In the genomic region with DNA sequence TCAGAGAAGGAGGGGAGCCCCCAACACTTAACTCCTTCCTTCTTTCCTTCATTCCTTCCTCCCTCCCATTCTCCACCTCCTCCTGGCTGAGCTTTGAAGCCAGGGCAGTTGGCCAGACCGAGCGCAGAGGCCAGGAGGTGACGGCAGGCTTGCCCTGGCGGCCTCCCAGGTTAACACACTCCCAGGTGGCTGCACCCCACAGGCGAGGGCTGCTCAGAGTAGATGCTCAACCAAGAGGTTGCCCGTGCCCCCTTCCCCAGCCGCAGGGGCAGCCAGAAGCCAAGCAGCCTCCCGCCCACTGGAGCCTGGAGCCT, we compare ENCODE assay signal across 1 cellular context.
TF ChIP-seq lines count a peak whose summit lies in the region.

No MANE protein-coding gene starts in this region.

TF ChIP-seq in GM12878, 131 proteins besides CTCF, POLR2A, EP300 and RAD21 (continued from another document):
- TF ChIP-seq, protein P1, sequence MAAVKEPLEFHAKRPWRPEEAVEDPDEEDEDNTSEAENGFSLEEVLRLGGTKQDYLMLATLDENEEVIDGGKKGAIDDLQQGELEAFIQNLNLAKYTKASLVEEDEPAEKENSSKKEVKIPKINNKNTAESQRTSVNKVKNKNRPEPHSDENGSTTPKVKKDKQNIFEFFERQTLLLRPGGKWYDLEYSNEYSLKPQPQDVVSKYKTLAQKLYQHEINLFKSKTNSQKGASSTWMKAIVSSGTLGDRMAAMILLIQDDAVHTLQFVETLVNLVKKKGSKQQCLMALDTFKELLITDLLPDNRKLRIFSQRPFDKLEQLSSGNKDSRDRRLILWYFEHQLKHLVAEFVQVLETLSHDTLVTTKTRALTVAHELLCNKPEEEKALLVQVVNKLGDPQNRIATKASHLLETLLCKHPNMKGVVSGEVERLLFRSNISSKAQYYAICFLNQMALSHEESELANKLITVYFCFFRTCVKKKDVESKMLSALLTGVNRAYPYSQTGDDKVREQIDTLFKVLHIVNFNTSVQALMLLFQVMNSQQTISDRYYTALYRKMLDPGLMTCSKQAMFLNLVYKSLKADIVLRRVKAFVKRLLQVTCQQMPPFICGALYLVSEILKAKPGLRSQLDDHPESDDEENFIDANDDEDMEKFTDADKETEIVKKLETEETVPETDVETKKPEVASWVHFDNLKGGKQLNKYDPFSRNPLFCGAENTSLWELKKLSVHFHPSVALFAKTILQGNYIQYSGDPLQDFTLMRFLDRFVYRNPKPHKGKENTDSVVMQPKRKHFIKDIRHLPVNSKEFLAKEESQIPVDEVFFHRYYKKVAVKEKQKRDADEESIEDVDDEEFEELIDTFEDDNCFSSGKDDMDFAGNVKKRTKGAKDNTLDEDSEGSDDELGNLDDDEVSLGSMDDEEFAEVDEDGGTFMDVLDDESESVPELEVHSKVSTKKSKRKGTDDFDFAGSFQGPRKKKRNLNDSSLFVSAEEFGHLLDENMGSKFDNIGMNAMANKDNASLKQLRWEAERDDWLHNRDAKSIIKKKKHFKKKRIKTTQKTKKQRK (IDR thresholded peaks at IDR 0.05; ENCODE audit: low read depth, low read length), result no peak
- TF ChIP-seq, protein P2, sequence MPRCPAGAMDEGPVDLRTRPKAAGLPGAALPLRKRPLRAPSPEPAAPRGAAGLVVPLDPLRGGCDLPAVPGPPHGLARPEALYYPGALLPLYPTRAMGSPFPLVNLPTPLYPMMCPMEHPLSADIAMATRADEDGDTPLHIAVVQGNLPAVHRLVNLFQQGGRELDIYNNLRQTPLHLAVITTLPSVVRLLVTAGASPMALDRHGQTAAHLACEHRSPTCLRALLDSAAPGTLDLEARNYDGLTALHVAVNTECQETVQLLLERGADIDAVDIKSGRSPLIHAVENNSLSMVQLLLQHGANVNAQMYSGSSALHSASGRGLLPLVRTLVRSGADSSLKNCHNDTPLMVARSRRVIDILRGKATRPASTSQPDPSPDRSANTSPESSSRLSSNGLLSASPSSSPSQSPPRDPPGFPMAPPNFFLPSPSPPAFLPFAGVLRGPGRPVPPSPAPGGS (IDR thresholded peaks at IDR 0.05; ENCODE audit: borderline replicate concordance, insufficient read depth, low read depth, low read length, poor library complexity, severe bottlenecking), result no peak
- TF ChIP-seq PAX5 (IDR thresholded peaks at IDR 0.05; ENCODE audit: borderline replicate concordance, low read depth, low read length) (no peak), BHLHE40 (IDR thresholded peaks at IDR 0.05; ENCODE audit: borderline replicate concordance in 1 of 2, low read depth in 2 of 2, low read length in 1 of 2) (no peak), HCFC1 (IDR thresholded peaks at IDR 0.05; ENCODE audit: low read length) (no peak)
